In genomic region chr17:20116683-20117309, GRCh38 we compare ENCODE assay signal across 9 cellular contexts.
DNase-seq lines count a peak whose midpoint lies in the region; ATAC-seq, FAIRE-seq and TF ChIP-seq lines count a peak whose summit lies in the region.
"Had no signal": no experiment of that assay in that cellular context is flagged by ENCODE, and none has a peak within 500 bp of the region (broad histone marks: within the 10 kb centered on the region; RNA-seq: fewer than 3 reads in every experiment).

No MANE protein-coding gene starts in this region.

- H3K4me2 ChIP-seq in OCI-LY3 (ENCODE audit: low read length) = no peak overlapping the region
- no peak overlapping the region for H3K4me2 ChIP-seq in fibroblast of lung (ENCODE audit: extremely low read depth, insufficient read depth, low read length)
- no peak overlapping the region for H3K4me2 ChIP-seq in osteoblast (ENCODE audit: insufficient read depth, low read length)

- H3K4me1 ChIP-seq in OCI-LY3 (ENCODE audit: low read length) = no peaks in the 10 kb centered on the region
- no peaks in the 10 kb centered on the region for H3K4me1 ChIP-seq in fibroblast of lung (ENCODE audit: control insufficient read depth, extremely low read depth, insufficient read depth, low read length)
- H3K4me1 ChIP-seq in osteoblast (ENCODE audit: insufficient read depth, low read length) = peaks cover 2% of the 10 kb centered on the region

- H3K4me3 ChIP-seq in OCI-LY3 (ENCODE audit: low read length) = no peak overlapping the region
- no peak overlapping the region for H3K4me3 ChIP-seq in fibroblast of lung (replicated peaks in 1 of 4; ENCODE audit: control extremely low read depth in 1 of 4, insufficient read depth in 1 of 4, low read depth in 3 of 4, low read length in 4 of 4)
- H3K4me3 ChIP-seq in osteoblast (ENCODE audit: insufficient read depth, low read length) = no peak overlapping the region
- H3K4me3 ChIP-seq: skin epidermis had no signal

- H3K9ac ChIP-seq in OCI-LY3 (ENCODE audit: low read length) (no peak overlapping the region), fibroblast of lung (ENCODE audit: insufficient read depth, low read length) (no peak overlapping the region)

- H3K27me3 ChIP-seq in OCI-LY3 (ENCODE audit: low read depth, low read length) = no peaks in the 10 kb centered on the region
- peaks cover 2% of the 10 kb centered on the region for H3K27me3 ChIP-seq in fibroblast of lung (ENCODE audit: control insufficient read depth, insufficient read depth, low read length)
- peaks cover 9% of the 10 kb centered on the region for H3K27me3 ChIP-seq in osteoblast (ENCODE audit: insufficient read depth, low read length)

- H3K27ac ChIP-seq in OCI-LY3 (ENCODE audit: low read length) (no peak overlapping the region), fibroblast of lung (ENCODE audit: insufficient read depth, low read length) (no peak overlapping the region), osteoblast (ENCODE audit: low read depth, low read length) (no peak overlapping the region)
- H3K27ac ChIP-seq: skin epidermis had no signal

- no peak for ATAC-seq in GM21723 (IDR thresholded peaks at IDR 0.05; ENCODE audit: unreplicated experiment)
- ATAC-seq in GM21786 (IDR thresholded peaks at IDR 0.05; ENCODE audit: unreplicated experiment) = no peak

- H2AFZ ChIP-seq in OCI-LY3 (ENCODE audit: low read depth, low read length) (no peak overlapping the region), fibroblast of lung (ENCODE audit: low read length) (no peak overlapping the region), osteoblast (ENCODE audit: low read length) (no peak overlapping the region)

- TF ChIP-seq CTCF in OCI-LY3 (IDR thresholded peaks at IDR 0.05; ENCODE audit: low read depth, low read length) (peak; percentile 27), fibroblast of lung (conservative IDR thresholded peaks at IDR 0.05 in 1 of 2, IDR thresholded peaks at IDR 0.05 in 1 of 2; ENCODE audit: low read depth in 1 of 2, low read length in 2 of 2) (peak; percentile 59 to 70), osteoblast (IDR thresholded peaks at IDR 0.05; ENCODE audit: extremely low read depth, low read depth, low read length) (peak; percentile 78)

- FAIRE-seq in GM19239 (lab: Jason Lieb, UNC) = peak; percentile 53

- DNase-seq in AG08396 (ENCODE audit: low spot score) (peak; percentile 46), GM19239 (ENCODE audit: insufficient read length, low spot score) (peak; percentile 26), fibroblast of lung (ENCODE audit: low read depth in 2 of 2) (peak; percentile 30 to 65), osteoblast (ENCODE audit: insufficient read length, low spot score, missing footprints) (peak; percentile 64)
- peak; percentile 40 for DNase-seq in activated T-cell treated with anti-CD3 and anti-CD28 coated beads, Interleukin-2, amount 50 U/mL, for 1 hour

- H3K9me3 ChIP-seq in OCI-LY3 (ENCODE audit: insufficient read depth, low read length) (no peaks in the 10 kb centered on the region), fibroblast of lung (ENCODE audit: control insufficient read depth, insufficient read depth, low read depth, low read length) (no peaks in the 10 kb centered on the region), osteoblast (ENCODE audit: low read depth, low read length) (no peaks in the 10 kb centered on the region)

- H4K20me1 ChIP-seq in OCI-LY3 (ENCODE audit: insufficient read depth, low read length) (no peaks in the 10 kb centered on the region), fibroblast of lung (ENCODE audit: control insufficient read depth, extremely low read depth, insufficient read depth, low read length) (no peaks in the 10 kb centered on the region), osteoblast (ENCODE audit: insufficient read depth, low read length) (no peaks in the 10 kb centered on the region)

- H3K36me3 ChIP-seq in OCI-LY3 (replicated peaks; ENCODE audit: low read depth, low read length) (no peaks in the 10 kb centered on the region), fibroblast of lung (ENCODE audit: control insufficient read depth, insufficient read depth, low read length) (no peaks in the 10 kb centered on the region), osteoblast (ENCODE audit: insufficient read depth, low read length) (no peaks in the 10 kb centered on the region)

- H3K79me2 ChIP-seq in OCI-LY3 (ENCODE audit: low read length) (no peaks in the 10 kb centered on the region), fibroblast of lung (ENCODE audit: control insufficient read depth, insufficient read depth, low read length) (no peaks in the 10 kb centered on the region), osteoblast (ENCODE audit: insufficient read depth, low read length) (no peaks in the 10 kb centered on the region)

Comparison
In these comparisons a context has a peak if more than half of its experiments do, and no peak if none do; other contexts are left out.
1. CTCF ChIP-seq: peak in every context shown above with its lines; median percentile 78 in osteoblast; 64 in fibroblast of lung; 27 in OCI-LY3.